Comparison of ENCODE assay signal across 8 cellular contexts in the genomic region with DNA sequence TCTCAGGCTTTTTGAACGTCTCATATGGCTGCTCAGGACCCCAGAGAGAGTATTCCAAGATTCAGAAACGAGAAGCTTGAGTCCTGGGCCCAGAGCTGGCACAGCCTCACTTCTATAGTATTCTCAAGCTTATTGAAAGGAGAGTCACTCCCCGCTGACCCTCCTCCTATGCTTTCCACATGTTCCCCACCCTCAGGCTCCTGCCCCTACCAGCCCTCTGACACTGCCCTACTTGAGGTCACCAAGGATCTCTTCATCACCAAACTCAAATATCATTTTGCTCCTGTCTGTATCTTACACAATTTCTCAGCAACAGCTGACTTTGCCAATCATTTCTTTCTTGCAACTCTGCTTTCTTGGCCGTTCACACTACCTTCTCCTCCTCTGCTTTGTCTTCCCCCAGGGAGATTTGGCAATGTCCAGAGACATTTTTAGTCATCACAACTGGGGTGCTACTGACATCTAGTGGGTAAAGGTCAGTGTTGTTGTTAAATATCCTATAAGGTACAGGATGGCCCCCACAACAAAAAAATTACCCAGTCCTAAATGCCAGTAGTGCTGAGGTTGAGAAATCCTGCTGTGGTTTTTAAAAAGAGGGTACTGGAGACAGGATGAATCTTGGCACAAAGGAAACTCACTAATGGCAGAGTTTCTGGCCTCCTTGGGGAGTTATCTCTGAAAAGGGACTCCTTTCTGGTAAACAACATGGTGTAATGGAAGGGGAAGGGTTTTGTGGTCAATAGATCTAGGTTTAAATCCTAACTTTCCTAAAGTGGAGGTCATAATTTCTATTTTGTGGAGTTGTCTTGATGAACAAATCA. TPM values are rescaled to one million over a fixed set of nuclear protein-coding genes. Genes with fewer than 3 reads are reported as not detected.
DNase-seq lines count a peak whose midpoint lies in the region; ATAC-seq, FAIRE-seq and TF ChIP-seq lines count a peak whose summit lies in the region.
"Had no signal": no experiment of that assay in that cellular context is flagged by ENCODE, and none has a peak within 500 bp of the region (broad histone marks: within the 10 kb centered on the region; RNA-seq: fewer than 3 reads in every experiment).

No MANE protein-coding gene starts in this region.

- ATAC-seq in GM18498 (IDR thresholded peaks at IDR 0.05; ENCODE audit: unreplicated experiment), result peak; percentile 78
- ATAC-seq in GM12878, result peak; percentile 87
- peak; percentile 77 for ATAC-seq in memory B cell (ENCODE audit: low read depth)
- no peak for ATAC-seq in GM19452 (IDR thresholded peaks at IDR 0.05; ENCODE audit: unreplicated experiment)

- H2AFZ ChIP-seq in KMS-11 (ENCODE audit: low read depth) (no peak overlapping the region), GM12878 (ENCODE audit: control insufficient read depth, low read depth, low read length) (no peak overlapping the region)

- no TSS peak for BruUV-seq in GM12878 (replicated peaks; lab: Mats Ljungman, UMichigan)

- peak; percentile 98 for TF ChIP-seq RAD21 in GM12878 (IDR thresholded peaks at IDR 0.05; ENCODE audit: insufficient read depth, low read depth, low read length)

- 56% methylated on average over 4 of the region's 4 CpGs for WGBS in GM12878 (ENCODE audit: insufficient coverage, insufficient replicate concordance, low lambda C conversion rate, missing lambda C conversion rate)
- WGBS in transverse colon (ENCODE audit: low coverage in 1 of 2), 2 donors, result 84% methylated on average over 4 of the region's 4 CpGs; no CpG with 5 or more reads in 1 of the 2 donors

- no peaks in the 10 kb centered on the region for H4K20me1 ChIP-seq in KMS-11 (ENCODE audit: insufficient read depth)
- H4K20me1 ChIP-seq in GM12878 (ENCODE audit: control insufficient read depth, insufficient read depth), result no peaks in the 10 kb centered on the region; the same call in 1 of the 2 replicates

- H3K27me3 ChIP-seq in KMS-11 (ENCODE audit: insufficient read depth, low read depth) (no peaks in the 10 kb centered on the region), GM12878 (replicated peaks in 1 of 2; ENCODE audit: control insufficient read depth in 2 of 2, insufficient read depth in 2 of 2, low read length in 1 of 2) (no peaks in the 10 kb centered on the region), transverse colon (peaks cover 16% of the 10 kb centered on the region)

- no peak overlapping the region for H3K9ac ChIP-seq in KMS-11
- H3K9ac ChIP-seq in GM12878 (ENCODE audit: control insufficient read depth, insufficient read depth, low read length), result no peak overlapping the region

- no peaks in the 10 kb centered on the region for H3K36me3 ChIP-seq in KMS-11 (ENCODE audit: insufficient read depth)
- no peaks in the 10 kb centered on the region for H3K36me3 ChIP-seq in GM12878 (ENCODE audit: control insufficient read depth in 2 of 2, insufficient read depth in 2 of 2, low read length in 1 of 2)
- H3K36me3 ChIP-seq in transverse colon, result no peaks in the 10 kb centered on the region

- H3K4me3 ChIP-seq in KMS-11 (IDR thresholded peaks at IDR 0.05; ENCODE audit: insufficient read depth, low read depth, low read length) (no peak overlapping the region), GM12878 (no peak overlapping the region), transverse colon (no peak overlapping the region)

- peak overlapping the region; percentile 56 for H3K4me3 Mint-ChIP-seq in memory B cell
- H3K4me3 Mint-ChIP-seq: activated naive CD4-positive, alpha-beta T cell treated with anti-CD3 and anti-CD28 coated beads, Interleukin-2, amount 50 U/mL, for 24 hours had no signal

- H3K9me3 ChIP-seq in GM12878 (replicated peaks; ENCODE audit: control insufficient read depth, insufficient read depth, low read length) (no peaks in the 10 kb centered on the region), transverse colon (no peaks in the 10 kb centered on the region)

- peaks cover 1% of the 10 kb centered on the region for H3K27me3 Mint-ChIP-seq in memory B cell

- H3K27ac ChIP-seq in KMS-11, result no peak overlapping the region
- no peak overlapping the region for H3K27ac ChIP-seq in GM12878 (ENCODE audit: control insufficient read depth, insufficient read depth)
- no peak overlapping the region for H3K27ac ChIP-seq in transverse colon

- SMC1A ChIA-PET in GM12878 (lab: Charles Lee; ENCODE audit: uncharacterized antibody, unreplicated experiment), result interaction anchor here (0.7 to 11.4 kb wide), 17 partner anchors 8 to 125 kb away, joined by 3 to 358 read pairs (median 5); a partner anchor contains a TSS

- no peaks in the 10 kb centered on the region for H3K36me3 Mint-ChIP-seq in memory B cell
- H3K36me3 Mint-ChIP-seq: activated naive CD4-positive, alpha-beta T cell treated with anti-CD3 and anti-CD28 coated beads, Interleukin-2, amount 50 U/mL, for 24 hours had no signal

- H3K4me2 ChIP-seq in KMS-11, result no peak overlapping the region
- no peak overlapping the region for H3K4me2 ChIP-seq in GM12878 (ENCODE audit: control insufficient read depth, insufficient read depth)

- FAIRE-seq in GM12878 (lab: Jason Lieb, UNC), result no peak

- DNase-seq in H4 (ENCODE audit: low spot score) (peak; percentile 83), GM12878 (ENCODE audit: low read depth, low spot score) (peak; percentile 57), memory B cell (ENCODE audit: low spot score in 2 of 2) (peak; percentile 36 to 51), transverse colon (no peak)

- no peaks in the 10 kb centered on the region for H3K9me3 Mint-ChIP-seq in memory B cell
- H3K9me3 Mint-ChIP-seq: activated naive CD4-positive, alpha-beta T cell treated with anti-CD3 and anti-CD28 coated beads, Interleukin-2, amount 50 U/mL, for 24 hours had no signal

- POLR2A ChIA-PET in GM12878 (lab: Charles Lee), result interaction anchor here (1.2 to 1.4 kb wide), 2 partner anchors 12 to 15 kb away, joined by 3 to 7 read pairs; no protein-coding TSS in a partner anchor

- peak overlapping the region; percentile 37 for H3K27ac Mint-ChIP-seq in memory B cell
- H3K27ac Mint-ChIP-seq: activated naive CD4-positive, alpha-beta T cell treated with anti-CD3 and anti-CD28 coated beads, Interleukin-2, amount 50 U/mL, for 24 hours had no signal

- peaks cover 21% of the 10 kb centered on the region for H3K4me1 Mint-ChIP-seq in memory B cell
- H3K4me1 Mint-ChIP-seq: activated naive CD4-positive, alpha-beta T cell treated with anti-CD3 and anti-CD28 coated beads, Interleukin-2, amount 50 U/mL, for 24 hours had no signal

- H3K4me1 ChIP-seq in KMS-11 (ENCODE audit: low read depth, poor library complexity, severe bottlenecking), result peaks cover 34% of the 10 kb centered on the region
- H3K4me1 ChIP-seq in GM12878 (ENCODE audit: control insufficient read depth, insufficient read depth, low read length), result peaks cover 27% of the 10 kb centered on the region
- H3K4me1 ChIP-seq in transverse colon, result no peaks in the 10 kb centered on the region

- TF ChIP-seq CTCF in KMS-11 (conservative IDR thresholded peaks at IDR 0.05; ENCODE audit: low read depth, low read length) (peak; percentile 35; the same call in 1 of the 2 replicates), GM12878 (IDR thresholded peaks at IDR 0.05 in 2 of 3, conservative IDR thresholded peaks at IDR 0.05 in 1 of 3; ENCODE audit: control insufficient read depth in 2 of 3, extremely low read depth in 1 of 3, insufficient read depth in 1 of 3, low read depth in 3 of 3, low read length in 3 of 3) (peak; percentile 67 to 76 (median 68)), transverse colon (IDR thresholded peaks at IDR 0.05) (peak in 1 of 5 experiments; percentile 12)

- intact Hi-C loops in GM12878 (cut with micrococcal nuclease; ENCODE audit: unreplicated experiment) (loop anchor here (1.0 to 10.0 kb wide), 3 partner anchors 15 to 247 kb away; a partner anchor contains a TSS), transverse colon (cut with DNase I; ENCODE audit: low total_unique reads) (no loop called here)

- RAD21 ChIA-PET in GM12878 (lab: Charles Lee; ENCODE audit: unreplicated experiment), result interaction anchor here (0.8 to 9.8 kb wide), 12 partner anchors 12 to 87 kb away, joined by 3 to 266 read pairs (median 4); a partner anchor contains a TSS

- H3K79me2 ChIP-seq in KMS-11 (ENCODE audit: insufficient read depth, low read depth), result no peaks in the 10 kb centered on the region
- H3K79me2 ChIP-seq in GM12878 (ENCODE audit: control insufficient read depth, insufficient read depth, low read length), result no peaks in the 10 kb centered on the region

- CTCF ChIA-PET in GM12878 (lab: Yijun Ruan, JAX), result interaction anchor here (0.6 to 19.8 kb wide), 26 partner anchors 8 to 247 kb away, joined by 3 to 626 read pairs (median 4); a partner anchor contains a TSS

- in situ Hi-C loops in GM12878 (cut with MboI), result no loop called here
- in situ Hi-C loops in transverse colon (cut with MboI; ENCODE audit: low pct_ligation_motif_present in 1 of 4, low pct_unique_long_range_greater_than_20kb in 1 of 4, low sequenced_read_pairs in 3 of 4), result no loop called here

- TF ChIP-seq EP300 in GM12878 (IDR thresholded peaks at IDR 0.05; ENCODE audit: borderline replicate concordance in 1 of 2, control insufficient read depth in 1 of 2, low read depth in 2 of 2, low read length in 2 of 2) (no peak), transverse colon (IDR thresholded peaks at IDR 0.05; ENCODE audit: low read depth) (no peak)

- TF ChIP-seq POLR2A in GM12878 (IDR thresholded peaks at IDR 0.05; ENCODE audit: low read depth, low read length) (no peak), transverse colon (IDR thresholded peaks at IDR 0.05) (no peak)

RNA-seq across cellular contexts. Expression of a gene that starts 26.9 kb away (rescaled TPM):
- 8.1 and 11.8 TPM in 2 replicates for total RNA-seq in H4 (2014; rRNA removed; shearing (Covaris generic))
- 103 and 109 TPM in 2 replicates for total RNA-seq in GM12878 (2013; cell fraction: nucleolus; rRNA removed)
- total RNA-seq in GM12878 (2014; rRNA removed) (4.9 and 6.4 TPM in 2 replicates), GM12878 (2014; rRNA removed; fragmentation: Illumina TruSeq; extraction: Trizol) (4.9 and 5.4 TPM in 2 replicates), GM12878 (2021) (9.3 and 9.7 TPM in 2 replicates), transverse colon (10 to 100 TPM in 2 of 4 donors, 1 to 10 TPM in 1, under 1 TPM in 1; 1.00 to 19.5 (median 12.3) TPM)
- 24.6 TPM for polyA plus RNA-seq in GM12878 (2011; ENCODE audit: low read depth)
- polyA plus RNA-seq in GM12878 (2011; rRNA removed) (92.7 and 119 TPM in 2 replicates), GM12878 (2014; fragmentation: Illumina TruSeq; extraction: Trizol) (8.7 and 11.2 TPM in 2 replicates), GM12878 (2014; fragmentation: Nextera tagmentation; extraction: Ambion mirVana) (10 to 100 TPM; 14.2 to 15.6 TPM), GM12878 (2014; rRNA removed) (9.1 and 10.0 TPM in 2 replicates), GM12878 (2016; fragmentation: Nextera tagmentation; extraction: Ambion mirVana) (10 to 100 TPM; 19.0 to 21.7 TPM)
- polyA plus RNA-seq in GM12878 (2011; cell fraction: cytosol; rRNA removed), result 23.0 and 39.4 TPM in 2 replicates
- polyA plus RNA-seq in GM12878 (2011; cell fraction: nucleus; rRNA removed), result 26.6 and 39.5 TPM in 2 replicates
- polyA plus RNA-seq in GM12878 (2012), result 33.5 and 66.6 TPM in 2 replicates
- polyA minus RNA-seq in GM12878 (2011; rRNA and poly(A)+ RNA removed), result 37.0 and 57.6 TPM in 2 replicates
- 14.3 and 19.6 TPM in 2 replicates for polyA minus RNA-seq in GM12878 (2011; cell fraction: cytosol; rRNA and poly(A)+ RNA removed)
- polyA minus RNA-seq in GM12878 (2011; cell fraction: nucleus; rRNA and poly(A)+ RNA removed), result 28.3 and 35.3 TPM in 2 replicates

RNA-seq across cellular contexts. Expression of a gene that starts 47.5 kb away (rescaled TPM):
- total RNA-seq in H4 (2014; rRNA removed; shearing (Covaris generic)), result 3.7 and 8.1 TPM in 2 replicates
- total RNA-seq in GM12878 (2013; cell fraction: nucleolus; rRNA removed), result 95.8 and 133 TPM in 2 replicates
- total RNA-seq in GM12878 (2014; rRNA removed) (13.8 and 18.1 TPM in 2 replicates), GM12878 (2014; rRNA removed; fragmentation: Illumina TruSeq; extraction: Trizol) (16.3 and 17.4 TPM in 2 replicates), GM12878 (2021) (15.8 and 17.1 TPM in 2 replicates), transverse colon (100 to 1,000 TPM in 1 of 4 donors, 10 to 100 TPM in 3; 41.6 to 450 (median 80.7) TPM)
- polyA plus RNA-seq in GM12878 (2011; ENCODE audit: low read depth), result 8.9 TPM
- polyA plus RNA-seq in GM12878 (2011; rRNA removed) (27.2 and 27.6 TPM in 2 replicates), GM12878 (2014; fragmentation: Illumina TruSeq; extraction: Trizol) (14.3 and 20.7 TPM in 2 replicates), GM12878 (2014; fragmentation: Nextera tagmentation; extraction: Ambion mirVana) (1 to 10 TPM; 3.6 to 4.0 TPM), GM12878 (2014; rRNA removed) (12.2 and 14.4 TPM in 2 replicates), GM12878 (2016; fragmentation: Nextera tagmentation; extraction: Ambion mirVana) (10 to 100 TPM; 11.3 to 13.1 TPM)
- polyA plus RNA-seq in GM12878 (2011; cell fraction: cytosol; rRNA removed), result 12.7 and 15.6 TPM in 2 replicates
- polyA plus RNA-seq in GM12878 (2011; cell fraction: nucleus; rRNA removed), result 105 and 122 TPM in 2 replicates
- 9.5 and 12.9 TPM in 2 replicates for polyA plus RNA-seq in GM12878 (2012)
- polyA minus RNA-seq in GM12878 (2011; rRNA and poly(A)+ RNA removed), result 22.3 and 25.7 TPM in 2 replicates
- polyA minus RNA-seq in GM12878 (2011; cell fraction: cytosol; rRNA and poly(A)+ RNA removed), result 4.5 and 5.3 TPM in 2 replicates
- 56.3 and 72.3 TPM in 2 replicates for polyA minus RNA-seq in GM12878 (2011; cell fraction: nucleus; rRNA and poly(A)+ RNA removed)
